In the genomic region with DNA sequence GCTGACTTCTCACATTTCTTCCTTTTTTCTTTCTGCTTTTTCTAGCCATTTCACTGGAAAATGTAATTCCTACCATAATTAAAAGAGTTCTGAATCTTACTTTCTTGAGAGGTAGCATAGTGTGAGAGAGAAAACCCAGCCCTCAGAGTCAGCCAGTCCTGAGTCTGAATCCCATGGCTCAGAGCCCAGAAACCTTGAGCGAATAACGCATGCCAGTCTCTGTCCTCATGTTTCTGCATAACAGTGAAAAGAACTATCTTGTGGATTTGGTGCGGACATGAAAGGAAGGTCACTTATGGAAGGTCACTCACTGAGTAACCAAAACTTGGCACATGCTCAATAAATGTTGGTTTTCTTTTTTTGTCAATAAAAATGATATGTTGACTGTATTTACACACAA, we compare ENCODE assay signal across 30 cellular contexts. TPM values are rescaled to one million over a fixed set of nuclear protein-coding genes. Genes with fewer than 3 reads are reported as not detected.
A peak's percentile ranks its signal among the peaks of the same experiment; 100 is the strongest.
DNase-seq lines count a peak whose midpoint lies in the region; TF ChIP-seq lines count a peak whose summit lies in the region.
"Had no signal": no experiment of that assay in that cellular context is flagged by ENCODE, and none has a peak within 500 bp of the region (broad histone marks: within the 10 kb centered on the region; RNA-seq: fewer than 3 reads in every experiment).

No MANE protein-coding gene starts in this region.

- H3K27ac Mint-ChIP-seq in brain (peak overlapping the region in 3 of 5 experiments; percentile 17 to 57 (median 37)), Calu3 (ENCODE audit: unreplicated experiment) (no peak overlapping the region), osteocyte (ENCODE audit: unreplicated experiment) (no peak overlapping the region)
- H3K27ac Mint-ChIP-seq: activated naive CD8-positive, alpha-beta T cell had no signal

- no peaks in the 10 kb centered on the region for H4K20me1 ChIP-seq in osteoblast (ENCODE audit: insufficient read depth, low read length)

- H3K27me3 Mint-ChIP-seq in brain (no peaks in the 10 kb centered on the region), Calu3 (ENCODE audit: unreplicated experiment) (peaks cover 11% of the 10 kb centered on the region), osteocyte (ENCODE audit: unreplicated experiment) (no peaks in the 10 kb centered on the region)
- H3K27me3 Mint-ChIP-seq: activated naive CD8-positive, alpha-beta T cell had no signal

- no peaks in the 10 kb centered on the region for H3K79me2 ChIP-seq in osteoblast (ENCODE audit: insufficient read depth, low read length)

- H3K4me1 ChIP-seq in HAP-1 (peaks cover 7% of the 10 kb centered on the region), left ventricle myocardium inferior (peaks cover 17% of the 10 kb centered on the region), osteoblast (ENCODE audit: insufficient read depth, low read length) (no peaks in the 10 kb centered on the region)
- H3K4me1 ChIP-seq: right lobe of liver, SJSA1, tibial artery had no signal

- intact Hi-C loops in left ventricle myocardium inferior (cut with micrococcal nuclease) (no loop called here), Calu3 (cut with micrococcal nuclease; ENCODE audit: unreplicated experiment) (no loop called here)

- TF ChIP-seq CTCF in brain (conservative IDR thresholded peaks at IDR 0.05) (no peak), left ventricle myocardium inferior (IDR thresholded peaks at IDR 0.05; ENCODE audit: borderline replicate concordance) (no peak), osteoblast (IDR thresholded peaks at IDR 0.05; ENCODE audit: extremely low read depth, low read depth, low read length) (no peak), Calu3 (IDR thresholded peaks at IDR 0.05; ENCODE audit: unreplicated experiment) (no peak), osteocyte (IDR thresholded peaks at IDR 0.05) (no peak)

- no TSS peak for BruUV-seq in Calu3 (replicated peaks; lab: Mats Ljungman, UMichigan)

- H3K9me3 ChIP-seq in HAP-1 (no peaks in the 10 kb centered on the region), left ventricle myocardium inferior (replicated peaks) (no peaks in the 10 kb centered on the region), osteoblast (ENCODE audit: low read depth, low read length) (no peaks in the 10 kb centered on the region)
- H3K9me3 ChIP-seq: MG63, right lobe of liver, SJSA1, tibial artery had no signal

- in situ Hi-C loops in HAP-1 (cut with MboI; ENCODE audit: low sequenced_read_pairs): no loop called here

- peak overlapping the region in 2 of 5 experiments; percentile 9 to 33 for H3K4me3 Mint-ChIP-seq in brain
- H3K4me3 Mint-ChIP-seq in Calu3 (ENCODE audit: low read depth, unreplicated experiment): no peak overlapping the region
- H3K4me3 Mint-ChIP-seq in osteocyte (ENCODE audit: unreplicated experiment): no peak overlapping the region
- H3K4me3 Mint-ChIP-seq: activated naive CD8-positive, alpha-beta T cell; neural crest cell; stimulated activated naive CD8-positive, alpha-beta T cell treated with anti-CD3 and anti-CD28 coated beads, Interleukin-15, amount 100 ng/mL, for 72 hours had no signal

- H3K4me1 Mint-ChIP-seq in brain: peaks cover 29% of the 10 kb centered on the region
- no peaks in the 10 kb centered on the region for H3K4me1 Mint-ChIP-seq in Calu3 (ENCODE audit: low read depth, unreplicated experiment)
- H3K4me1 Mint-ChIP-seq in osteocyte (ENCODE audit: unreplicated experiment): no peaks in the 10 kb centered on the region
- H3K4me1 Mint-ChIP-seq: neural crest cell; stimulated activated naive CD8-positive, alpha-beta T cell treated with anti-CD3 and anti-CD28 coated beads, Interleukin-15, amount 100 ng/mL, for 72 hours had no signal

- H3K27ac ChIP-seq in left ventricle myocardium inferior (replicated peaks) (peak overlapping the region; percentile 86), osteoblast (ENCODE audit: low read depth, low read length) (no peak overlapping the region)
- H3K27ac ChIP-seq: coronary artery, epithelial cell of prostate, HL-60, right lobe of liver, SJSA1, tibial artery, WERI-Rb-1 had no signal

- CTCF ChIA-PET in Calu3 (lab: Charles Lee): no interaction called here

- peaks cover 0 to 3% (median 0%) of the 10 kb centered on the region in 5 experiments for H3K9me3 Mint-ChIP-seq in brain
- H3K9me3 Mint-ChIP-seq in Calu3 (ENCODE audit: low read depth, unreplicated experiment): peaks cover 2% of the 10 kb centered on the region
- H3K9me3 Mint-ChIP-seq in osteocyte (ENCODE audit: unreplicated experiment): no peaks in the 10 kb centered on the region
- H3K9me3 Mint-ChIP-seq: stimulated activated naive CD8-positive, alpha-beta T cell treated with anti-CD3 and anti-CD28 coated beads, Interleukin-15, amount 100 ng/mL, for 72 hours had no signal

- H3K36me3 Mint-ChIP-seq in brain (no peaks in the 10 kb centered on the region), Calu3 (ENCODE audit: insufficient read depth, unreplicated experiment) (no peaks in the 10 kb centered on the region), osteocyte (ENCODE audit: unreplicated experiment) (no peaks in the 10 kb centered on the region)
- H3K36me3 Mint-ChIP-seq: activated naive CD8-positive, alpha-beta T cell had no signal

- H3K36me3 ChIP-seq in HAP-1 (replicated peaks) (no peaks in the 10 kb centered on the region), left ventricle myocardium inferior (no peaks in the 10 kb centered on the region), osteoblast (ENCODE audit: insufficient read depth, low read length) (no peaks in the 10 kb centered on the region)
- H3K36me3 ChIP-seq: MG63, right lobe of liver, SJSA1, tibial artery, WERI-Rb-1 had no signal

- peak; percentile 41 to 51 for DNase-seq in HAP-1 (ENCODE audit: low spot score in 2 of 2)
- DNase-seq in left ventricle myocardium inferior: peak; percentile 33
- DNase-seq in osteoblast (ENCODE audit: insufficient read length, low spot score, missing footprints): peak; percentile 4
- no peak for DNase-seq in Calu3
- no peak for DNase-seq in OCI-M2 (lab: John Stamatoyannopoulos, UW; ENCODE audit: unreplicated experiment)
- no peak for DNase-seq in osteocyte (ENCODE audit: extremely low spot score, unreplicated experiment)
- DNase-seq: ACHN; activated CD4-positive, alpha-beta T cell treated with anti-CD3 and anti-CD28 coated beads for 48 hours; activated CD8-positive, alpha-beta memory T cell treated with anti-CD3 and anti-CD28 coated beads for 24 hours; activated effector memory CD4-positive, alpha-beta T cell treated with Interleukin-2 at 50 U/mL for 16 hours; activated T-cell treated with anti-CD3 and anti-CD28 coated beads for 4 hours; aorta; caudate nucleus; DMS79; effector CD8-positive, alpha-beta T cell; KBM-7; MG63; NCI-H1105 treated with DMSO at 0.1 percent for 48 hours; NCI-H2029; right lobe of liver; stimulated activated naive CD8-positive, alpha-beta T cell treated with anti-CD3 and anti-CD28 coated beads, Interleukin-15, amount 100 ng/mL, for 72 hours; tibial artery; WERI-Rb-1 had no signal

- H3K27me3 ChIP-seq in HAP-1 (ENCODE audit: low read depth) (no peaks in the 10 kb centered on the region), left ventricle myocardium inferior (ENCODE audit: low read depth) (no peaks in the 10 kb centered on the region), osteoblast (ENCODE audit: insufficient read depth, low read length) (no peaks in the 10 kb centered on the region)
- H3K27me3 ChIP-seq: MG63, right lobe of liver, SJSA1, tibial artery had no signal

- no peak overlapping the region for H2AFZ ChIP-seq in osteoblast (ENCODE audit: low read length)

- H3K4me3 ChIP-seq in HAP-1: no peak overlapping the region
- H3K4me3 ChIP-seq in left ventricle myocardium inferior: no peak overlapping the region
- H3K4me3 ChIP-seq in osteoblast (ENCODE audit: insufficient read depth, low read length): no peak overlapping the region
- H3K4me3 ChIP-seq: coronary artery, MG63, right lobe of liver, SJSA1, tibial artery had no signal

- no peak overlapping the region for H3K4me2 ChIP-seq in osteoblast (ENCODE audit: insufficient read depth, low read length)

RNA-seq across cellular contexts. Expression of gene SLCO3A1, which starts 29.3 kb away (rescaled TPM):
- polyA plus RNA-seq in brain (ENCODE audit: insufficient read depth, low read depth, low replicate concordance): 43.3 TPM
- total RNA-seq in left ventricle myocardium inferior (56.8 TPM), osteoblast (5.3 and 5.4 TPM in 2 replicates), Calu3 (2022) (65.9 and 79.0 TPM in 2 replicates), osteocyte (0.86 and 1.3 TPM in 2 replicates)
- total RNA-seq: SJSA1 had no signal

Comparison
In these comparisons a context has a peak if more than half of its experiments do, and no peak if none do; other contexts are left out.
1. DNase-seq: peak in HAP-1 (2 of 2), left ventricle myocardium inferior (single experiment) and osteoblast (single experiment); none in Calu3 (single experiment), OCI-M2 (single experiment) and osteocyte (single experiment).
2. H3K27ac Mint-ChIP-seq: peak in brain (3 of 5); none in Calu3 (single experiment) and osteocyte (single experiment).